9 cellular contexts compared by ENCODE assay signal in the genomic region with DNA sequence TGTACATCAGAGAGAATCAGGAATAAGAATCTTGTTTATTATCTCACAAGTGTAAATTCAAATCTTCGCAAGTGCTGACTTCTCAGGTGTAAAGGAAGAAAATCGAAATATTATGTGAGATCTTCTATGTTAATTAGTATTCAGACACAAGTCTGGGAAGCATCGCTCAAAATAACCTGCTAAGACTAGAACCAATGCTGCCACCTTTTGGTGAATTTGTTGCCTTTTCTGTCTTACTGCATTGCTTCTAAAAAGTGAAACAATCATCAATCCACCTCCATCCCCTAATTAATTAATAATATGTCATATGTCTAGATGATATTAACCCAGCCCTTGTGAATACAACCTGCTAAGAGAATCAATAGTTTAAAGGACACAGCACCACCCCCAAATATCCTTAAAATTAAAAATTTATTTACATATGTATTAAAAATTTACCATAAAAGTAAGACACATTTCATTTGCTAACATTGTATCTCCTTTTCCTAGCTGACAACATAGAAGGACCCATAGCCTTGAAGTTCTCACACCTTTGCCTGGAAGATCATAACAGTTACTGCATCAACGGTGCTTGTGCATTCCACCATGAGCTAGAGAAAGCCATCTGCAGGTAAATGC. TPM values are rescaled to one million over a fixed set of nuclear protein-coding genes. Genes with fewer than 3 reads are reported as not detected.
DNase-seq lines count a peak whose midpoint lies in the region; ATAC-seq and TF ChIP-seq lines count a peak whose summit lies in the region.
"Had no signal": no experiment of that assay in that cellular context is flagged by ENCODE, and none has a peak within 500 bp of the region (broad histone marks: within the 10 kb centered on the region; RNA-seq: fewer than 3 reads in every experiment).

No MANE protein-coding gene starts in this region.

- H3K4me3 ChIP-seq in AG04450 (ENCODE audit: low read depth, low read length) = no peak overlapping the region

- ATAC-seq in HG02588 (IDR thresholded peaks at IDR 0.05; ENCODE audit: unreplicated experiment) (peak; percentile 54), left lobe of liver (peak; percentile 75)

- H3K27me3 Mint-ChIP-seq in brain = no peaks in the 10 kb centered on the region

- H3K27me3 ChIP-seq in AG04450 (ENCODE audit: control insufficient read depth, insufficient read depth, low read length) = no peaks in the 10 kb centered on the region

- no peaks in the 10 kb centered on the region for H3K9me3 ChIP-seq in AG04450 (ENCODE audit: control insufficient read depth, insufficient read depth, low read length)

- H3K27ac ChIP-seq in AG04450 (ENCODE audit: low read depth, low read length) = no peak overlapping the region

- POLR2A ChIA-PET in AG04450 (lab: Yijun Ruan, JAX) = no interaction called here

- H3K9me3 Mint-ChIP-seq in brain = no peaks in the 10 kb centered on the region

- in situ Hi-C loops in G401 (cut with HindIII; ENCODE audit: low sequenced_read_pairs) = no loop called here

- peak; percentile 13 for DNase-seq in AG04450 (ENCODE audit: low read depth, low spot score)
- DNase-seq in G401 (ENCODE audit: low spot score) = peak; percentile 55
- peak; percentile 17 for DNase-seq in NCI-H2196 treated with DMSO at 0.1 percent for 48 hours (lab: John Stamatoyannopoulos, UW; ENCODE audit: unreplicated experiment)
- DNase-seq in left lobe of liver (ENCODE audit: low spot score) = no peak
- no peak for DNase-seq in effector CD8-positive, alpha-beta T cell (lab: John Stamatoyannopoulos, UW)
- DNase-seq in 8988T = no peak

- H3K27ac Mint-ChIP-seq in brain = peak overlapping the region in 1 of 5 experiments; percentile 54

- H3K4me3 Mint-ChIP-seq in brain = peak overlapping the region in 1 of 5 experiments; percentile 30

- no peaks in the 10 kb centered on the region for H3K36me3 Mint-ChIP-seq in brain

- peak; percentile 72 for TF ChIP-seq CTCF in AG04450 (IDR thresholded peaks at IDR 0.05; ENCODE audit: low read depth, low read length)
- TF ChIP-seq CTCF in brain (conservative IDR thresholded peaks at IDR 0.05) = peak; percentile 76 to 81

- CTCF ChIA-PET in AG04450 (lab: Charles Lee) = interaction anchor here (0.6 to 7.4 kb wide), 8 partner anchors 10 to 128 kb away, joined by 3 to 76 read pairs (median 4); no protein-coding TSS in a partner anchor

- peaks cover 3% of the 10 kb centered on the region for H3K4me1 Mint-ChIP-seq in brain

RNA-seq across cellular contexts. Expression of a gene that starts 3.5 kb away (rescaled TPM):
- polyA plus RNA-seq in AG04450 (2011; rRNA removed) = not detected in 2 replicates
- not detected in 2 replicates for polyA minus RNA-seq in AG04450 (2011; rRNA and poly(A)+ RNA removed)
- not detected in 2 replicates for total RNA-seq in G401 (2014; rRNA removed; shearing (Covaris generic))
- not detected for polyA plus RNA-seq in brain (ENCODE audit: insufficient read depth, low read depth, low replicate concordance)
- total RNA-seq in left lobe of liver = not detected
- total RNA-seq: mononuclear cell had no signal

RNA-seq across cellular contexts. Expression of a gene that starts 53.1 kb away (rescaled TPM):
- 1.5 and 1.8 TPM in 2 replicates for polyA plus RNA-seq in AG04450 (2011; rRNA removed)
- polyA minus RNA-seq in AG04450 (2011; rRNA and poly(A)+ RNA removed) = 1.4 and 1.5 TPM in 2 replicates
- not detected in 2 replicates for total RNA-seq in G401 (2014; rRNA removed; shearing (Covaris generic))
- polyA plus RNA-seq in brain (ENCODE audit: insufficient read depth, low read depth, low replicate concordance) = not detected
- total RNA-seq in left lobe of liver = 0.18 TPM

Comparison
In these comparisons a context has a peak if more than half of its experiments do, and no peak if none do; other contexts are left out.
1. DNase-seq: peak in AG04450 (single experiment), G401 (single experiment) and NCI-H2196 treated with DMSO at 0.1 percent for 48 hours (single experiment); none in left lobe of liver (single experiment), effector CD8-positive, alpha-beta T cell (single experiment) and 8988T (single experiment).